In genomic region chr3:129248286-129248979, GRCh38 we compare ENCODE assay signal across 7 cellular contexts. TPM values are rescaled to one million over a fixed set of nuclear protein-coding genes. Genes with fewer than 3 reads are reported as not detected.
DNase-seq lines count a peak whose midpoint lies in the region; ATAC-seq and TF ChIP-seq lines count a peak whose summit lies in the region.

No MANE protein-coding gene starts in this region.

- no peaks in the 10 kb centered on the region for H3K9me3 Mint-ChIP-seq in activated CD8-positive, alpha-beta T cell treated with anti-CD3 and anti-CD28 coated beads for 36 hours
- no peaks in the 10 kb centered on the region for H3K9me3 Mint-ChIP-seq in stimulated activated memory B cell treated with anti-CD40 and anti-IgM and Interleukin-4, amounts not matched to agents 10 μg/mL and 1 μg/mL and 100 μg/mL, for 72 hours

- H3K4me1 Mint-ChIP-seq in activated CD8-positive, alpha-beta T cell treated with anti-CD3 and anti-CD28 coated beads for 36 hours (ENCODE audit: low read depth), result peaks cover 38% of the 10 kb centered on the region
- peaks cover 39% of the 10 kb centered on the region for H3K4me1 Mint-ChIP-seq in stimulated activated memory B cell treated with anti-CD40 and anti-IgM and Interleukin-4, amounts not matched to agents 10 μg/mL and 1 μg/mL and 100 μg/mL, for 72 hours

- no peak for TF ChIP-seq CTCF in HL-60 (IDR thresholded peaks at IDR 0.05; ENCODE audit: insufficient read depth, low read length)
- no peak for TF ChIP-seq CTCF in activated CD8-positive, alpha-beta T cell treated with anti-CD3 and anti-CD28 coated beads for 36 hours (IDR thresholded peaks at IDR 0.05)

- POLR2A ChIA-PET in activated CD8-positive, alpha-beta T cell treated with anti-CD3 and anti-CD28 coated beads for 36 hours (lab: Charles Lee), result interaction anchor here (0.8 to 3.1 kb wide), 11 partner anchors 9 to 266 kb away, joined by 3 to 13 read pairs (median 4); partner anchors contain the start of genes CNBP and HMCES

- ATAC-seq in activated CD8-positive, alpha-beta T cell treated with anti-CD3 and anti-CD28 coated beads for 36 hours, result no peak
- ATAC-seq in stimulated activated memory B cell treated with anti-CD40 and anti-IgM and Interleukin-4, amounts not matched to agents 10 μg/mL and 1 μg/mL and 100 μg/mL, for 72 hours, result no peak
- ATAC-seq in HG03159 (IDR thresholded peaks at IDR 0.05; ENCODE audit: unreplicated experiment) (no peak), GM18861 (IDR thresholded peaks at IDR 0.05; ENCODE audit: unreplicated experiment) (no peak)

- H3K4me3 Mint-ChIP-seq in activated CD8-positive, alpha-beta T cell treated with anti-CD3 and anti-CD28 coated beads for 36 hours, result peak overlapping the region; percentile 95
- peak overlapping the region; percentile 95 for H3K4me3 Mint-ChIP-seq in stimulated activated memory B cell treated with anti-CD40 and anti-IgM and Interleukin-4, amounts not matched to agents 10 μg/mL and 1 μg/mL and 100 μg/mL, for 72 hours

- intact Hi-C loops in activated CD8-positive, alpha-beta T cell treated with anti-CD3 and anti-CD28 coated beads for 36 hours (cut with micrococcal nuclease), result loop anchor here (5.0 kb wide), 3 partner anchors 66 to 276 kb away; partner anchors contain the start of gene CNBP

- peak overlapping the region; percentile 89 for H3K27ac ChIP-seq in HL-60 (replicated peaks)

- CTCF ChIA-PET in activated CD8-positive, alpha-beta T cell treated with anti-CD3 and anti-CD28 coated beads for 36 hours (lab: Charles Lee), result interaction anchor here (1.4 to 6.2 kb wide), 7 partner anchors 62 to 279 kb away, joined by 4 to 98 read pairs (median 11); no protein-coding TSS in a partner anchor

- H3K4me3 ChIP-seq in HL-60 (replicated peaks; ENCODE audit: insufficient read depth, low read length) (peak overlapping the region; percentile 96), iPS-11a (ENCODE audit: low read depth, low read length) (peak overlapping the region; percentile 91)

- no peaks in the 10 kb centered on the region for H3K27me3 ChIP-seq in HL-60 (ENCODE audit: insufficient read depth, poor library complexity, severe bottlenecking)

- no peaks in the 10 kb centered on the region for H3K27me3 Mint-ChIP-seq in activated CD8-positive, alpha-beta T cell treated with anti-CD3 and anti-CD28 coated beads for 36 hours
- H3K27me3 Mint-ChIP-seq in stimulated activated memory B cell treated with anti-CD40 and anti-IgM and Interleukin-4, amounts not matched to agents 10 μg/mL and 1 μg/mL and 100 μg/mL, for 72 hours, result no peaks in the 10 kb centered on the region

- no peak for DNase-seq in HL-60 (ENCODE audit: low read depth in 1 of 2, low spot score in 1 of 2)
- DNase-seq in activated CD8-positive, alpha-beta T cell treated with anti-CD3 and anti-CD28 coated beads for 36 hours, result no peak
- DNase-seq in HUDEP-2 (lab: John Stamatoyannopoulos, UW; ENCODE audit: unreplicated experiment in 76 of 76), result no peak

- peaks cover 27% of the 10 kb centered on the region for H3K36me3 Mint-ChIP-seq in activated CD8-positive, alpha-beta T cell treated with anti-CD3 and anti-CD28 coated beads for 36 hours (ENCODE audit: low read depth)
- H3K36me3 Mint-ChIP-seq in stimulated activated memory B cell treated with anti-CD40 and anti-IgM and Interleukin-4, amounts not matched to agents 10 μg/mL and 1 μg/mL and 100 μg/mL, for 72 hours, result peaks cover 13% of the 10 kb centered on the region

- peak overlapping the region; percentile 96 for H3K27ac Mint-ChIP-seq in activated CD8-positive, alpha-beta T cell treated with anti-CD3 and anti-CD28 coated beads for 36 hours
- H3K27ac Mint-ChIP-seq in stimulated activated memory B cell treated with anti-CD40 and anti-IgM and Interleukin-4, amounts not matched to agents 10 μg/mL and 1 μg/mL and 100 μg/mL, for 72 hours, result peak overlapping the region; percentile 99

RNA-seq across cellular contexts. Expression of gene COPG1, which starts 1.0 kb away (rescaled TPM):
- 100 to 1,000 TPM; 114 to 118 TPM for total RNA-seq in activated CD8-positive, alpha-beta T cell treated with anti-CD3 and anti-CD28 coated beads for 36 hours

RNA-seq across cellular contexts. Expression of gene HMCES, which starts 30.2 kb away (rescaled TPM):
- 10 to 100 TPM; 54.5 to 57.8 TPM for total RNA-seq in activated CD8-positive, alpha-beta T cell treated with anti-CD3 and anti-CD28 coated beads for 36 hours
